Comparison of ENCODE assay signal across 8 cellular contexts in genomic region chr17:42577140-42577531, GRCh38. TPM values are rescaled to one million over a fixed set of nuclear protein-coding genes. Genes with fewer than 3 reads are reported as not detected.
DNase-seq lines count a peak whose midpoint lies in the region; ATAC-seq and TF ChIP-seq lines count a peak whose summit lies in the region.

No MANE protein-coding gene starts in this region.

- H3K36me3 ChIP-seq in Caco-2 (ENCODE audit: control insufficient read depth, insufficient read depth, low read length): peaks cover 8% of the 10 kb centered on the region

- H3K27ac Mint-ChIP-seq in Caco-2 (ENCODE audit: unreplicated experiment) (peak overlapping the region; percentile 84), natural killer cell (peak overlapping the region; percentile 95 to 96)

- H3K9me3 Mint-ChIP-seq in Caco-2 (ENCODE audit: unreplicated experiment): no peaks in the 10 kb centered on the region
- H3K9me3 Mint-ChIP-seq in natural killer cell: no peaks in the 10 kb centered on the region

- POLR2A ChIA-PET in Caco-2 (lab: Charles Lee): interaction anchor here (2.4 kb wide), 1 partner anchor 32 kb away, joined by 26 read pairs; the partner anchor contains the start of genes RETREG3 and TUBG1

- H3K4me1 ChIP-seq in Caco-2: peaks cover 4% of the 10 kb centered on the region

- H3K9me3 ChIP-seq in Caco-2: no peaks in the 10 kb centered on the region

- H3K36me3 Mint-ChIP-seq in Caco-2 (ENCODE audit: insufficient read depth, unreplicated experiment): peaks cover 78% of the 10 kb centered on the region
- H3K36me3 Mint-ChIP-seq in natural killer cell: peaks cover 11% of the 10 kb centered on the region

- H3K27me3 Mint-ChIP-seq in Caco-2 (ENCODE audit: insufficient read depth, unreplicated experiment) (no peaks in the 10 kb centered on the region), natural killer cell (ENCODE audit: low read depth in 2 of 2) (no peaks in the 10 kb centered on the region)

- intact Hi-C loops in Caco-2 (cut with micrococcal nuclease; ENCODE audit: unreplicated experiment): loop anchor here (1.0 to 10.0 kb wide), 4 partner anchors 15 to 248 kb away; partner anchors contain the start of genes BECN1, COASY and RAMP2
- intact Hi-C loops in natural killer cell (cut with micrococcal nuclease): loop anchor here (2.0 to 5.0 kb wide), 2 partner anchors 32 to 185 kb away; partner anchors contain the start of genes RAMP2, RETREG3 and TUBG1

- peaks cover 23% of the 10 kb centered on the region for H3K4me1 Mint-ChIP-seq in Caco-2 (ENCODE audit: low read depth, unreplicated experiment)
- H3K4me1 Mint-ChIP-seq in natural killer cell: peaks cover 36 to 39% of the 10 kb centered on the region in 2 donors

- H3K27me3 ChIP-seq in Caco-2 (replicated peaks; ENCODE audit: control insufficient read depth, insufficient read depth, low read length): no peaks in the 10 kb centered on the region

- no peak for ATAC-seq in natural killer cell
- no peak for ATAC-seq in HG03469 (IDR thresholded peaks at IDR 0.05; ENCODE audit: unreplicated experiment)

- peak overlapping the region; percentile 82 for H3K4me3 ChIP-seq in Caco-2 (ENCODE audit: low read depth, low read length)
- H3K4me3 ChIP-seq in LNCaP clone FGC (ENCODE audit: low read depth, low read length): peak overlapping the region; percentile 75
- H3K4me3 ChIP-seq in choroid plexus epithelial cell (ENCODE audit: low read depth, low read length): peak overlapping the region; percentile 88

- H3K4me3 Mint-ChIP-seq in Caco-2 (ENCODE audit: unreplicated experiment) (peak overlapping the region; percentile 80), natural killer cell (peak overlapping the region; percentile 42)

- CTCF ChIA-PET in Caco-2 (lab: Charles Lee): interaction anchor here (1.1 to 2.9 kb wide), 10 partner anchors 10 to 423 kb away, joined by 3 to 38 read pairs (median 10); partner anchors contain the start of genes MLX, NAGLU, RETREG3 and TUBG1

- DNase-seq in Caco-2 (peak in 1 of 2 experiments; percentile 52), LNCaP clone FGC (ENCODE audit: low read depth) (no peak), choroid plexus epithelial cell (ENCODE audit: low read depth) (no peak), natural killer cell (no peak), AML-193 (lab: John Stamatoyannopoulos, UW) (no peak), ureter (ENCODE audit: low spot score) (no peak)
- no peak for DNase-seq in central memory CD4-positive, alpha-beta T cell

- TF ChIP-seq CTCF in Caco-2 (IDR thresholded peaks at IDR 0.05; ENCODE audit: insufficient read depth in 1 of 2, low read depth in 1 of 2, low read length in 1 of 2, severe bottlenecking in 1 of 2, unreplicated experiment in 1 of 2) (no peak), LNCaP clone FGC (IDR thresholded peaks at IDR 0.05; ENCODE audit: control insufficient read depth, extremely low read depth, insufficient read depth) (no peak), choroid plexus epithelial cell (conservative IDR thresholded peaks at IDR 0.05; ENCODE audit: low read depth, low read length) (no peak), natural killer cell (IDR thresholded peaks at IDR 0.05) (no peak)

- no TSS peak for BruUV-seq in Caco-2 (replicated peaks; lab: Mats Ljungman, UMichigan)

RNA-seq across cellular contexts. Expression of gene PSMC3IP, which starts 0.4 kb away (rescaled TPM):
- total RNA-seq in Caco-2 (2022): 24.7 and 25.2 TPM in 2 replicates
- total RNA-seq in natural killer cell: 1 to 10 TPM; 5.0 to 6.2 (median 5.7) TPM
- 4.3 TPM for total RNA-seq in ureter

RNA-seq across cellular contexts. Expression of gene MLX, which starts 10.2 kb away (rescaled TPM):
- total RNA-seq in Caco-2 (2022) (37.5 and 41.2 TPM in 2 replicates), natural killer cell (10 to 100 TPM; 38.9 to 58.2 (median 42.6) TPM), ureter (53.8 TPM)

RNA-seq across cellular contexts. Expression of gene COASY, which starts 15.2 kb away (rescaled TPM):
- 128 and 138 TPM in 2 replicates for total RNA-seq in Caco-2 (2022)
- 10 to 100 TPM; 61.1 to 67.8 (median 62.3) TPM for total RNA-seq in natural killer cell
- total RNA-seq in ureter: 77.0 TPM

RNA-seq across cellular contexts. Expression of gene HSD17B1, which starts 24.4 kb away (rescaled TPM):
- 2.3 and 4.0 TPM in 2 replicates for total RNA-seq in Caco-2 (2022)
- total RNA-seq in natural killer cell: 1 to 10 TPM in 2 of 3 donors, under 1 TPM in 1; 0.68 to 1.6 (median 1.2) TPM
- 3.6 TPM for total RNA-seq in ureter

RNA-seq across cellular contexts. Expression of gene RETREG3, which starts 32.0 kb away (rescaled TPM):
- total RNA-seq in Caco-2 (2022) (58.6 and 59.0 TPM in 2 replicates), natural killer cell (100 to 1,000 TPM in 2 of 3 donors, 10 to 100 TPM in 1; 76.0 to 114 (median 101) TPM), ureter (76.5 TPM)
